Comparison of ENCODE assay signal across 8 cellular contexts in genomic region chr10:44216073-44216472, GRCh38.
"Had no signal": no experiment of that assay in that cellular context is flagged by ENCODE, and none has a peak within 500 bp of the region (broad histone marks: within the 10 kb centered on the region; RNA-seq: fewer than 3 reads in every experiment).

No MANE protein-coding gene starts in this region.

- ATAC-seq: GM12878 had no signal

- H3K4me3 ChIP-seq: GM12878 had no signal

- FAIRE-seq: G401.6, GM12878, GM12891, GM12892, GM18507, GM19239 had no signal

- DNase-seq: GDM1, GF-D8 had no signal
